In genomic region chrX:37454537-37455285, GRCh38 we compare ENCODE assay signal across 14 cellular contexts.
DNase-seq lines count a peak whose midpoint lies in the region; ATAC-seq and TF ChIP-seq lines count a peak whose summit lies in the region.
"Had no signal": no experiment of that assay in that cellular context is flagged by ENCODE, and none has a peak within 500 bp of the region (broad histone marks: within the 10 kb centered on the region; RNA-seq: fewer than 3 reads in every experiment).

No MANE protein-coding gene starts in this region.

- H3K36me3 Mint-ChIP-seq in activated T-cell treated with anti-CD3 and anti-CD28 coated beads, Interleukin-2, amount 50 U/mL, for 4 hours (ENCODE audit: insufficient read depth), result no peaks in the 10 kb centered on the region
- H3K36me3 Mint-ChIP-seq: IgD-negative memory B cell, memory B cell had no signal

- H3K9me2 ChIP-seq in hepatocyte (replicated peaks; ENCODE audit: insufficient read depth), result no peaks in the 10 kb centered on the region

- H2AFZ ChIP-seq in hepatocyte, result no peak overlapping the region

- H4K20me1 ChIP-seq in hepatocyte (ENCODE audit: insufficient read depth, poor library complexity, severe bottlenecking), result no peaks in the 10 kb centered on the region

- no peaks in the 10 kb centered on the region for H3K79me2 ChIP-seq in hepatocyte

- no peak overlapping the region for H3K4me3 ChIP-seq in astrocyte of the cerebellum (ENCODE audit: low read depth, low read length)
- H3K4me3 ChIP-seq in hepatocyte, result no peak overlapping the region

- H3K4me3 Mint-ChIP-seq in activated T-cell treated with anti-CD3 and anti-CD28 coated beads, Interleukin-2, amount 50 U/mL, for 4 hours, result no peak overlapping the region
- H3K4me3 Mint-ChIP-seq: central memory CD8-positive, alpha-beta T cell; IgD-negative memory B cell; memory B cell had no signal

- H3K27ac ChIP-seq in hepatocyte, result peak overlapping the region; percentile 24

- no peak for ATAC-seq in activated T-cell treated with anti-CD3 and anti-CD28 coated beads, Interleukin-2, amount 50 U/mL, for 4 hours

- H3K4me1 Mint-ChIP-seq in activated T-cell treated with anti-CD3 and anti-CD28 coated beads, Interleukin-2, amount 50 U/mL, for 4 hours (ENCODE audit: low read depth), result no peaks in the 10 kb centered on the region
- H3K4me1 Mint-ChIP-seq: central memory CD8-positive, alpha-beta T cell; memory B cell had no signal

- 56% methylated on average over 2 of the region's 2 CpGs for WGBS in hepatocyte (ENCODE audit: low lambda C conversion rate, missing lambda C conversion rate)

- peaks cover 7% of the 10 kb centered on the region for H3K27me3 Mint-ChIP-seq in activated T-cell treated with anti-CD3 and anti-CD28 coated beads, Interleukin-2, amount 50 U/mL, for 4 hours (ENCODE audit: low read depth)

- no peaks in the 10 kb centered on the region for H3K9me3 Mint-ChIP-seq in activated T-cell treated with anti-CD3 and anti-CD28 coated beads, Interleukin-2, amount 50 U/mL, for 4 hours
- H3K9me3 Mint-ChIP-seq: central memory CD8-positive, alpha-beta T cell; IgD-negative memory B cell; memory B cell had no signal

- H3K9me3 ChIP-seq in hepatocyte (ENCODE audit: low read depth), result no peaks in the 10 kb centered on the region

- DNase-seq in A172 (ENCODE audit: low spot score) (peak; percentile 88), HS-5 (ENCODE audit: low read depth) (peak; percentile 50), astrocyte of the cerebellum (ENCODE audit: low read depth) (peak; percentile 13), hepatocyte (ENCODE audit: low spot score) (peak; percentile 6)
- no peak for DNase-seq in activated CD8-positive, alpha-beta memory T cell treated with anti-CD3 and anti-CD28 coated beads, Interleukin-2, amount 50 U/mL, for 4 hours
- no peak for DNase-seq in stimulated activated CD4-positive, alpha-beta T cell treated with anti-CD3 and anti-CD28 coated beads, Interleukin-2, amount 100 ng/mL, for 24 hours
- DNase-seq in activated T-cell treated with anti-CD3 and anti-CD28 coated beads, Interleukin-2, amount 50 U/mL, for 4 hours, result no peak
- no peak for DNase-seq in stimulated activated CD4-positive, alpha-beta T cell treated with anti-CD3 and anti-CD28 coated beads, Interleukin-12 subunit alpha, Interleukin-12 subunit beta, amount 100 ng/mL, for 4 hours
- DNase-seq: activated T-cell treated with anti-CD3 and anti-CD28 coated beads, Interleukin-2, amount 50 U/mL, for 48 hours; NCI-H2029; substantia nigra had no signal

- no peaks in the 10 kb centered on the region for H3K36me3 ChIP-seq in hepatocyte (replicated peaks; ENCODE audit: insufficient read depth, low read depth)

- no peaks in the 10 kb centered on the region for H3K4me1 ChIP-seq in hepatocyte (ENCODE audit: insufficient read depth)

- no peaks in the 10 kb centered on the region for H3K27me3 ChIP-seq in hepatocyte

- TF ChIP-seq CTCF in astrocyte of the cerebellum (IDR thresholded peaks at IDR 0.05; ENCODE audit: low read depth, low read length, missing control alignments), result no peak
- no peak for TF ChIP-seq CTCF in hepatocyte (IDR thresholded peaks at IDR 0.05; ENCODE audit: poor library complexity)

- in situ Hi-C loops in astrocyte of the cerebellum (cut with HindIII; ENCODE audit: low sequenced_read_pairs), result no loop called here

- no peak overlapping the region for H3K4me2 ChIP-seq in hepatocyte

Comparison
In these comparisons a context has a peak if more than half of its experiments do, and no peak if none do; other contexts are left out.
1. DNase-seq: peak in A172 (single experiment), HS-5 (single experiment), astrocyte of the cerebellum (single experiment) and hepatocyte (single experiment); none in activated CD8-positive, alpha-beta memory T cell treated with anti-CD3 and anti-CD28 coated beads, Interleukin-2, amount 50 U/mL, for 4 hours (single experiment), stimulated activated CD4-positive, alpha-beta T cell treated with anti-CD3 and anti-CD28 coated beads, Interleukin-2, amount 100 ng/mL, for 24 hours (0 of 2), activated T-cell treated with anti-CD3 and anti-CD28 coated beads, Interleukin-2, amount 50 U/mL, for 4 hours (single experiment) and stimulated activated CD4-positive, alpha-beta T cell treated with anti-CD3 and anti-CD28 coated beads, Interleukin-12 subunit alpha, Interleukin-12 subunit beta, amount 100 ng/mL, for 4 hours (single experiment).